Comparison of ENCODE assay signal across 1 cellular context in the genomic region with DNA sequence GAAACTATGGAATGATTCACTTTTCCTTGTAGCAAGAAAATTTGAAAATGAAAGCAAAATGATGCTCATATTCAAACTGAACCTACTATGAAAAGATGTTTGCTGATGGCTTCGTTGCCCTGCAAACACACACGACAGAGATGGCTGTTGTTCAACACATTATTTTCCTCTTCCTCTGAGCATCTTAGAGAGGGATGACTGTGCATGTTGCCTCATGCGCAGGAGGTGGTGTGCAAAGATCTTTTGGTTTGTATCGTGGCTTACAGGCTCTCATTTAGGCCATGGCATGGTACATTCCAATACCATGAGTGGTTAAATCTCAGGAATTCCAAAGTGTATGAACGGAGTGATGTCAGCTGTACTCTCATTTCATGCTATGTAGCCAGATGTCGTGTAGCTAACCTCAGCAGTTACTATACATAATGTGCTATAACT.
TF ChIP-seq lines count a peak whose summit lies in the region.

No MANE protein-coding gene starts in this region.

TF ChIP-seq in HepG2, 621 proteins besides CTCF, POLR2A, EP300 and RAD21 (continued from another document and continues in another):
- TF ChIP-seq ZFP91 (CRISPR knock-in tag; IDR thresholded peaks at IDR 0.05; ENCODE audit: borderline replicate concordance) (no peak), CBX5 (CRISPR knock-in tag; IDR thresholded peaks at IDR 0.05; ENCODE audit: borderline replicate concordance) (peak; percentile 62; the same call in 1 of the 2 replicates), TARDBP (CRISPR knock-in tag; IDR thresholded peaks at IDR 0.05) (0 out of 2 replicates have a peak, but pooled peaks have one; percentile 26), SP4 (CRISPR knock-in tag; IDR thresholded peaks at IDR 0.05) (no peak), ZNF556 (CRISPR knock-in tag; IDR thresholded peaks at IDR 0.05; ENCODE audit: borderline replicate concordance) (no peak), JUNB (CRISPR knock-in tag; IDR thresholded peaks at IDR 0.05; ENCODE audit: borderline replicate concordance) (peak; percentile 49; the same call in 1 of the 2 replicates), ZNF720 (CRISPR knock-in tag; IDR thresholded peaks at IDR 0.05) (no peak), POLR2G (IDR thresholded peaks at IDR 0.05; ENCODE audit: low read depth, low read length) (no peak), CREM (IDR thresholded peaks at IDR 0.05) (no peak), CREM (CRISPR knock-in tag; IDR thresholded peaks at IDR 0.05) (no peak), EZH2 (conservative IDR thresholded peaks at IDR 0.05; ENCODE audit: low read depth, low read length) (no peak), KDM6A (CRISPR knock-in tag; IDR thresholded peaks at IDR 0.05; ENCODE audit: low read depth) (no peak), JUN (CRISPR knock-in tag; IDR thresholded peaks at IDR 0.05) (0 out of 2 replicates have a peak, but pooled peaks have one; percentile 47), HDAC1 (CRISPR knock-in tag; IDR thresholded peaks at IDR 0.05) (no peak), THYN1 (CRISPR knock-in tag; IDR thresholded peaks at IDR 0.05; ENCODE audit: borderline replicate concordance, low read depth) (no peak), FOXP1 (IDR thresholded peaks at IDR 0.05) (no peak), FOXP1 (CRISPR knock-in tag; IDR thresholded peaks at IDR 0.05) (no peak), CBX2 (IDR thresholded peaks at IDR 0.05; ENCODE audit: low read depth, low read length) (no peak), CBX2 (CRISPR knock-in tag; IDR thresholded peaks at IDR 0.05; ENCODE audit: low read depth) (no peak), SMAD3 (CRISPR knock-in tag; IDR thresholded peaks at IDR 0.05) (peak; percentile 53; the same call in 1 of the 2 replicates), ZNF44 (CRISPR knock-in tag; IDR thresholded peaks at IDR 0.05) (no peak), ZBTB38 (CRISPR knock-in tag; IDR thresholded peaks at IDR 0.05) (peak; percentile 77), HOXA7 (CRISPR knock-in tag; IDR thresholded peaks at IDR 0.05) (no peak), ZKSCAN5 (CRISPR knock-in tag; IDR thresholded peaks at IDR 0.05) (no peak), POGZ (CRISPR knock-in tag; IDR thresholded peaks at IDR 0.05) (no peak), ARHGAP35 (CRISPR knock-in tag; IDR thresholded peaks at IDR 0.05; ENCODE audit: borderline replicate concordance) (no peak), IKZF1 (IDR thresholded peaks at IDR 0.05) (no peak), ZNF136 (CRISPR knock-in tag; IDR thresholded peaks at IDR 0.05; ENCODE audit: low read depth) (no peak), ARNT (IDR thresholded peaks at IDR 0.05) (no peak), ZNF501 (CRISPR knock-in tag; IDR thresholded peaks at IDR 0.05) (no peak), TBL1XR1 (IDR thresholded peaks at IDR 0.05; ENCODE audit: borderline replicate concordance, low read length, partially characterized antibody) (no peak), ZEB1 (IDR thresholded peaks at IDR 0.05; ENCODE audit: insufficient replicate concordance, low read depth) (no peak), NR3C1 (CRISPR knock-in tag; IDR thresholded peaks at IDR 0.05) (no peak), CEBPZ (IDR thresholded peaks at IDR 0.05; ENCODE audit: low read length) (no peak), LCORL (IDR thresholded peaks at IDR 0.05) (no peak), LCORL (CRISPR knock-in tag; IDR thresholded peaks at IDR 0.05) (no peak), IKZF4 (CRISPR knock-in tag; IDR thresholded peaks at IDR 0.05; ENCODE audit: borderline replicate concordance, low read depth, not compliant biosample characterization) (no peak), PHF20 (CRISPR knock-in tag; IDR thresholded peaks at IDR 0.05) (no peak), JUND (CRISPR knock-in tag; IDR thresholded peaks at IDR 0.05) (peak; percentile 63; the same call in 1 of the 2 replicates), ZNF260 (CRISPR knock-in tag; IDR thresholded peaks at IDR 0.05; ENCODE audit: borderline replicate concordance, low read depth) (no peak)
- TF ChIP-seq, protein P1, sequence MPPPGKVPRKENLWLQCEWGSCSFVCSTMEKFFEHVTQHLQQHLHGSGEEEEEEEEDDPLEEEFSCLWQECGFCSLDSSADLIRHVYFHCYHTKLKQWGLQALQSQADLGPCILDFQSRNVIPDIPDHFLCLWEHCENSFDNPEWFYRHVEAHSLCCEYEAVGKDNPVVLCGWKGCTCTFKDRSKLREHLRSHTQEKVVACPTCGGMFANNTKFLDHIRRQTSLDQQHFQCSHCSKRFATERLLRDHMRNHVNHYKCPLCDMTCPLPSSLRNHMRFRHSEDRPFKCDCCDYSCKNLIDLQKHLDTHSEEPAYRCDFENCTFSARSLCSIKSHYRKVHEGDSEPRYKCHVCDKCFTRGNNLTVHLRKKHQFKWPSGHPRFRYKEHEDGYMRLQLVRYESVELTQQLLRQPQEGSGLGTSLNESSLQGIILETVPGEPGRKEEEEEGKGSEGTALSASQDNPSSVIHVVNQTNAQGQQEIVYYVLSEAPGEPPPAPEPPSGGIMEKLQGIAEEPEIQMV (CRISPR knock-in tag; IDR thresholded peaks at IDR 0.05; ENCODE audit: low read depth) = no peak
- TF ChIP-seq, protein P2, sequence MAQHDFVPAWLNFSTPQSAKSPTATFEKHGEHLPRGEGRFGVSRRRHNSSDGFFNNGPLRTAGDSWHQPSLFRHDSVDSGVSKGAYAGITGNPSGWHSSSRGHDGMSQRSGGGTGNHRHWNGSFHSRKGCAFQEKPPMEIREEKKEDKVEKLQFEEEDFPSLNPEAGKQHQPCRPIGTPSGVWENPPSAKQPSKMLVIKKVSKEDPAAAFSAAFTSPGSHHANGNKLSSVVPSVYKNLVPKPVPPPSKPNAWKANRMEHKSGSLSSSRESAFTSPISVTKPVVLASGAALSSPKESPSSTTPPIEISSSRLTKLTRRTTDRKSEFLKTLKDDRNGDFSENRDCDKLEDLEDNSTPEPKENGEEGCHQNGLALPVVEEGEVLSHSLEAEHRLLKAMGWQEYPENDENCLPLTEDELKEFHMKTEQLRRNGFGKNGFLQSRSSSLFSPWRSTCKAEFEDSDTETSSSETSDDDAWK (CRISPR knock-in tag; IDR thresholded peaks at IDR 0.05) = no peak
- TF ChIP-seq, protein P3, sequence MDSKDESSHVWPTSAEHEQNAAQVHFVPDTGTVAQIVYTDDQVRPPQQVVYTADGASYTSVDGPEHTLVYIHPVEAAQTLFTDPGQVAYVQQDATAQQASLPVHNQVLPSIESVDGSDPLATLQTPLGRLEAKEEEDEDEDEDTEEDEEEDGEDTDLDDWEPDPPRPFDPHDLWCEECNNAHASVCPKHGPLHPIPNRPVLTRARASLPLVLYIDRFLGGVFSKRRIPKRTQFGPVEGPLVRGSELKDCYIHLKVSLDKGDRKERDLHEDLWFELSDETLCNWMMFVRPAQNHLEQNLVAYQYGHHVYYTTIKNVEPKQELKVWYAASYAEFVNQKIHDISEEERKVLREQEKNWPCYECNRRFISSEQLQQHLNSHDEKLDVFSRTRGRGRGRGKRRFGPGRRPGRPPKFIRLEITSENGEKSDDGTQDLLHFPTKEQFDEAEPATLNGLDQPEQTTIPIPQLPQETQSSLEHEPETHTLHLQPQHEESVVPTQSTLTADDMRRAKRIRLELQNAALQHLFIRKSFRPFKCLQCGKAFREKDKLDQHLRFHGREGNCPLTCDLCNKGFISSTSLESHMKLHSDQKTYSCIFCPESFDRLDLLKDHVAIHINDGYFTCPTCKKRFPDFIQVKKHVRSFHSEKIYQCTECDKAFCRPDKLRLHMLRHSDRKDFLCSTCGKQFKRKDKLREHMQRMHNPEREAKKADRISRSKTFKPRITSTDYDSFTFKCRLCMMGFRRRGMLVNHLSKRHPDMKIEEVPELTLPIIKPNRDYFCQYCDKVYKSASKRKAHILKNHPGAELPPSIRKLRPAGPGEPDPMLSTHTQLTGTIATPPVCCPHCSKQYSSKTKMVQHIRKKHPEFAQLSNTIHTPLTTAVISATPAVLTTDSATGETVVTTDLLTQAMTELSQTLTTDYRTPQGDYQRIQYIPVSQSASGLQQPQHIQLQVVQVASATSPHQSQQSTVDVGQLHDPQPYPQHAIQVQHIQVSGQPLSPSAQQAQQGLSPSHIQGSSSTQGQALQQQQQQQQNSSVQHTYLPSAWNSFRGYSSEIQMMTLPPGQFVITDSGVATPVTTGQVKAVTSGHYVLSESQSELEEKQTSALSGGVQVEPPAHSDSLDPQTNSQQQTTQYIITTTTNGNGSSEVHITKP (CRISPR knock-in tag; IDR thresholded peaks at IDR 0.05; ENCODE audit: low read depth) = peak; percentile 81; the same call in 1 of the 2 replicates
- TF ChIP-seq, protein P4, sequence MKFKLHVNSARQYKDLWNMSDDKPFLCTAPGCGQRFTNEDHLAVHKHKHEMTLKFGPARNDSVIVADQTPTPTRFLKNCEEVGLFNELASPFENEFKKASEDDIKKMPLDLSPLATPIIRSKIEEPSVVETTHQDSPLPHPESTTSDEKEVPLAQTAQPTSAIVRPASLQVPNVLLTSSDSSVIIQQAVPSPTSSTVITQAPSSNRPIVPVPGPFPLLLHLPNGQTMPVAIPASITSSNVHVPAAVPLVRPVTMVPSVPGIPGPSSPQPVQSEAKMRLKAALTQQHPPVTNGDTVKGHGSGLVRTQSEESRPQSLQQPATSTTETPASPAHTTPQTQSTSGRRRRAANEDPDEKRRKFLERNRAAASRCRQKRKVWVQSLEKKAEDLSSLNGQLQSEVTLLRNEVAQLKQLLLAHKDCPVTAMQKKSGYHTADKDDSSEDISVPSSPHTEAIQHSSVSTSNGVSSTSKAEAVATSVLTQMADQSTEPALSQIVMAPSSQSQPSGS (CRISPR knock-in tag; IDR thresholded peaks at IDR 0.05) = no peak
- TF ChIP-seq, protein P5, sequence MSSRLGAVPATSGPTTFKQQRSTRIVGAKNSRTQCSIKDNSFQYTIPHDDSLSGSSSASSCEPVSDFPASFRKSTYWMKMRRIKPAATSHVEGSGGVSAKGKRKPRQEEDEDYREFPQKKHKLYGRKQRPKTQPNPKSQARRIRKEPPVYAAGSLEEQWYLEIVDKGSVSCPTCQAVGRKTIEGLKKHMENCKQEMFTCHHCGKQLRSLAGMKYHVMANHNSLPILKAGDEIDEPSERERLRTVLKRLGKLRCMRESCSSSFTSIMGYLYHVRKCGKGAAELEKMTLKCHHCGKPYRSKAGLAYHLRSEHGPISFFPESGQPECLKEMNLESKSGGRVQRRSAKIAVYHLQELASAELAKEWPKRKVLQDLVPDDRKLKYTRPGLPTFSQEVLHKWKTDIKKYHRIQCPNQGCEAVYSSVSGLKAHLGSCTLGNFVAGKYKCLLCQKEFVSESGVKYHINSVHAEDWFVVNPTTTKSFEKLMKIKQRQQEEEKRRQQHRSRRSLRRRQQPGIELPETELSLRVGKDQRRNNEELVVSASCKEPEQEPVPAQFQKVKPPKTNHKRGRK (CRISPR knock-in tag; IDR thresholded peaks at IDR 0.05) = no peak
- TF ChIP-seq, protein P6, sequence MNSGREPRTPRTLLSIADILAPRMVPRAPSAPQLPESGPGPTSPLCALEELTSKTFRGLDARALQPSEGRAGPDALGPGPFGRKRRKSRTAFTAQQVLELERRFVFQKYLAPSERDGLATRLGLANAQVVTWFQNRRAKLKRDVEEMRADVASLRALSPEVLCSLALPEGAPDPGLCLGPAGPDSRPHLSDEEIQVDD (CRISPR knock-in tag; IDR thresholded peaks at IDR 0.05; ENCODE audit: borderline replicate concordance) = no peak
- TF ChIP-seq, protein P7, sequence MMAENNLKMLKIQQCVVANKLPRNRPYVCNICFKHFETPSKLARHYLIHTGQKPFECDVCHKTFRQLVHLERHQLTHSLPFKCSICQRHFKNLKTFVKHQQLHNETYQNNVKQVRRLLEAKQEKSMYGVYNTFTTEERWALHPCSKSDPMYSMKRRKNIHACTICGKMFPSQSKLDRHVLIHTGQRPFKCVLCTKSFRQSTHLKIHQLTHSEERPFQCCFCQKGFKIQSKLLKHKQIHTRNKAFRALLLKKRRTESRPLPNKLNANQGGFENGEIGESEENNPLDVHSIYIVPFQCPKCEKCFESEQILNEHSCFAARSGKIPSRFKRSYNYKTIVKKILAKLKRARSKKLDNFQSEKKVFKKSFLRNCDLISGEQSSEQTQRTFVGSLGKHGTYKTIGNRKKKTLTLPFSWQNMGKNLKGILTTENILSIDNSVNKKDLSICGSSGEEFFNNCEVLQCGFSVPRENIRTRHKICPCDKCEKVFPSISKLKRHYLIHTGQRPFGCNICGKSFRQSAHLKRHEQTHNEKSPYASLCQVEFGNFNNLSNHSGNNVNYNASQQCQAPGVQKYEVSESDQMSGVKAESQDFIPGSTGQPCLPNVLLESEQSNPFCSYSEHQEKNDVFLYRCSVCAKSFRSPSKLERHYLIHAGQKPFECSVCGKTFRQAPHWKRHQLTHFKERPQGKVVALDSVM (CRISPR knock-in tag; IDR thresholded peaks at IDR 0.05) = no peak
